ENCODE assay signal across 18 cellular contexts in the genomic region with DNA sequence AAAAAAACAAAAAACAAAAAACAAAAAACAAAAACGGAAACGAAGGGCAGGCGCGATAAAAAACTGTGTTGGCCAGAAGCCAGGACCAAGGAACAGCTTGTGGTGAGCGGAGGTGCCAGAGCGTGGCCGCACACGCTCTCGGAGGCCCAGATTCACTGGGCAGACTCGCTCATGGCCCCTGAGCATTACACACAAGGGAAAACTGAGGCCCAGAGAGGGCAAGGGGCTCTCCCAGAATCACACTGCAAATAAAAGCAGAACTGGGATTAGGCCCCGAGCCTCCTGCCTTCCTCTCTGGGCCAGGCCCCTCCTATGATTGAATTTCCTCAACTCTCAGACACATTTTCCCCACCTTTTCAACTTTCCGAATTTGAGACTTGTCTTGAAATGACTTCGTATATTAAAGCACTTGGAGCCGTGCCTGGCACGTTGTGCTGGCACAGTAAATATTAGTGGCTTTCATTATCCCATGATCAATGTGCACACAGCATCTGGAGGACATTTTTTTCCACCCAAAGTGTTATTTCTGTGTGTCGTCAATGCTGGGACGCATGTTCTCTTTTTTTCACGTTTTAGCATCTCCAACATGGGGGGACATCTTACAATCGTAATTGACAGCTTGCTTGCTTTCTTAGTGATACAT. TPM values are rescaled to one million over a fixed set of nuclear protein-coding genes. Genes with fewer than 3 reads are reported as not detected.
A peak's percentile ranks its signal among the peaks of the same experiment; 100 is the strongest.
DNase-seq lines count a peak whose midpoint lies in the region; ATAC-seq, FAIRE-seq and TF ChIP-seq lines count a peak whose summit lies in the region.
"Had no signal": no experiment of that assay in that cellular context is flagged by ENCODE, and none has a peak within 500 bp of the region (broad histone marks: within the 10 kb centered on the region; RNA-seq: fewer than 3 reads in every experiment).

No MANE protein-coding gene starts in this region.

- TF ChIP-seq RAD21 in H1 (IDR thresholded peaks at IDR 0.05 in 1 of 2, conservative IDR thresholded peaks at IDR 0.05 in 1 of 2; ENCODE audit: low read depth in 2 of 2, low read length in 2 of 2), result no peak

- no peak overlapping the region for H4K91ac ChIP-seq in H1 (replicated peaks; ENCODE audit: insufficient read length, low read length)

- 86% methylated on average over 18 of the region's 19 CpGs; no CpG with 5 or more reads in 1 of the 2 experiments for WGBS in H1 (ENCODE audit: extremely low coverage in 1 of 2, insufficient coverage in 1 of 2, insufficient read length in 1 of 2, insufficient replicate concordance in 2 of 2, low coverage in 1 of 2, low lambda C conversion rate in 2 of 2, missing lambda C conversion rate in 1 of 2), 2 experiments

- H3K4me1 ChIP-seq in H1 (replicated peaks in 1 of 4; ENCODE audit: control insufficient read depth in 3 of 4, insufficient read depth in 4 of 4, low read length in 3 of 4) (peaks cover 5 to 32% (median 22%) of the 10 kb centered on the region in 4 experiments), breast epithelium (peaks cover 0 to 6% of the 10 kb centered on the region in 2 donors)

- TF ChIP-seq POLR2A in H1 (IDR thresholded peaks at IDR 0.05; ENCODE audit: control extremely low read depth in 1 of 2, low read depth in 2 of 2, low read length in 2 of 2) (no peak), breast epithelium (IDR thresholded peaks at IDR 0.05) (no peak)

- no peaks in the 10 kb centered on the region for H3K79me2 ChIP-seq in H1 (ENCODE audit: control insufficient read depth in 1 of 2, insufficient read depth in 2 of 2, low read length in 2 of 2)

- H3K9me3 ChIP-seq in H1 (ENCODE audit: insufficient read depth in 2 of 2, low read depth in 1 of 2, low read length in 1 of 2), result no peaks in the 10 kb centered on the region
- H3K9me3 ChIP-seq in breast epithelium, result no peaks in the 10 kb centered on the region
- H3K9me3 ChIP-seq: esophagus squamous epithelium, SJSA1, testis had no signal

- no peaks in the 10 kb centered on the region; a peak in 1 of 7 replicates for H3K27me3 ChIP-seq in H1 (replicated peaks in 1 of 4; ENCODE audit: control insufficient read depth in 3 of 4, extremely low read depth in 1 of 4, insufficient read depth in 3 of 4, low read length in 3 of 4)
- peaks cover 4 to 40% of the 10 kb centered on the region in 2 donors for H3K27me3 ChIP-seq in breast epithelium
- H3K27me3 ChIP-seq: SJSA1, testis had no signal

- no peak for FAIRE-seq in H1 (lab: Jason Lieb, UNC)

- no peak overlapping the region for H3K4me2 ChIP-seq in H1 (ENCODE audit: insufficient read depth in 1 of 2, low read depth in 2 of 2, low read length in 2 of 2)

- H3K23ac ChIP-seq in H1 (ENCODE audit: insufficient read length), result no peak overlapping the region

- H4K8ac ChIP-seq in H1 (ENCODE audit: extremely low read depth, insufficient read depth, low read length), result no peak overlapping the region

- no peak overlapping the region for H3K18ac ChIP-seq in H1 (ENCODE audit: extremely low read depth, low read length)

- H3K27ac ChIP-seq in H1 (ENCODE audit: low read depth, low read length) (no peak overlapping the region), breast epithelium (no peak overlapping the region)
- H3K27ac ChIP-seq: esophagus squamous epithelium, SJSA1, testis, WERI-Rb-1 had no signal

- H3K4ac ChIP-seq in H1 (replicated peaks; ENCODE audit: insufficient read length, low read depth, low read length), result no peak overlapping the region

- H2AK5ac ChIP-seq in H1 (ENCODE audit: low read depth, low read length), result no peak overlapping the region

- H4K20me1 ChIP-seq in H1 (replicated peaks in 1 of 2; ENCODE audit: control insufficient read depth in 1 of 2, insufficient read depth in 2 of 2, low read length in 2 of 2), result no peaks in the 10 kb centered on the region

- no peak overlapping the region for H2BK12ac ChIP-seq in H1 (ENCODE audit: low read depth, low read length)

- TF ChIP-seq CTCF in GM10266 (IDR thresholded peaks at IDR 0.05; ENCODE audit: control insufficient read depth, insufficient read depth, low read depth, missing control alignments) (no peak), H1 (IDR thresholded peaks at IDR 0.05; ENCODE audit: control extremely low read depth in 1 of 3, insufficient read depth in 1 of 3, low read depth in 1 of 3, low read length in 3 of 3) (no peak), breast epithelium (IDR thresholded peaks at IDR 0.05) (no peak)

- H2BK120ac ChIP-seq in H1 (replicated peaks; ENCODE audit: low read depth, low read length), result no peak overlapping the region

- H3K23me2 ChIP-seq in H1 (ENCODE audit: low read depth, low read length), result no peaks in the 10 kb centered on the region

- no peaks in the 10 kb centered on the region for H3K79me1 ChIP-seq in H1 (ENCODE audit: low read depth, low read length)

- H3K56ac ChIP-seq in H1 (replicated peaks; ENCODE audit: insufficient read length, low read depth, low read length), result no peak overlapping the region

- ATAC-seq in GM19452 (IDR thresholded peaks at IDR 0.05; ENCODE audit: unreplicated experiment), result peak; percentile 53
- ATAC-seq: activated naive CD8-positive, alpha-beta T cell treated with anti-CD3 and anti-CD28 coated beads, Interleukin-2, amount 50 U/mL, for 24 hours had no signal

- H3K14ac ChIP-seq in H1 (ENCODE audit: insufficient read length), result no peak overlapping the region

- no peak overlapping the region; a peak in 1 of 7 replicates for H3K9ac ChIP-seq in H1 (replicated peaks in 1 of 4; ENCODE audit: extremely low read depth in 1 of 4, low read depth in 3 of 4, low read length in 3 of 4)

- DNase-seq in GM10266 (ENCODE audit: extremely low spot score) (peak; percentile 77), HK-2 (ENCODE audit: unreplicated experiment) (peak; percentile 57), H1 (ENCODE audit: low read depth in 1 of 2, low spot score in 2 of 2) (no peak), DMS53 treated with DMSO at 0.1 percent for 48 hours (lab: John Stamatoyannopoulos, UW; ENCODE audit: unreplicated experiment) (no peak), HUDEP-2 (lab: John Stamatoyannopoulos, UW; ENCODE audit: unreplicated experiment in 76 of 76) (no peak), breast epithelium (ENCODE audit: low spot score in 2 of 2) (no peak), activated gamma-delta T cell (lab: John Stamatoyannopoulos, UW) (no peak)
- DNase-seq: activated CD8-positive, alpha-beta memory T cell treated with anti-CD3 and anti-CD28 coated beads, Interleukin-2, amount 50 U/mL, for 4 hours; activated naive CD8-positive, alpha-beta T cell treated with anti-CD3 and anti-CD28 coated beads, Interleukin-2, amount 50 U/mL, for 24 hours; esophagus squamous epithelium; KBM-7; mesendoderm; occipital lobe; testis; WERI-Rb-1 had no signal

- H2AFZ ChIP-seq in H1 (ENCODE audit: low read length), result no peak overlapping the region

- 0 out of 2 replicates have a peak overlapping the region, but pooled peaks have one; percentile 41 for H2BK20ac ChIP-seq in H1 (ENCODE audit: low read length)

- POLR2A ChIA-PET in H1 (lab: Charles Lee; ENCODE audit: partially characterized antibody), result interaction anchor here (0.7 to 0.9 kb wide), 2 partner anchors 10 to 47 kb away, joined by 3 to 4 read pairs; no protein-coding TSS in a partner anchor

- H3K36me3 ChIP-seq in H1 (ENCODE audit: control insufficient read depth in 2 of 4, insufficient read depth in 4 of 4, low read length in 3 of 4) (no peaks in the 10 kb centered on the region), breast epithelium (no peaks in the 10 kb centered on the region)
- H3K36me3 ChIP-seq: esophagus squamous epithelium, SJSA1, WERI-Rb-1 had no signal

- TF ChIP-seq EP300 in H1 (IDR thresholded peaks at IDR 0.05; ENCODE audit: borderline replicate concordance in 1 of 2, low read depth in 2 of 2, low read length in 2 of 2), result no peak

- H4K5ac ChIP-seq in H1 (ENCODE audit: insufficient read length, low read depth, low read length), result no peak overlapping the region

- H2BK15ac ChIP-seq in H1 (ENCODE audit: low read length), result no peak overlapping the region

- intact Hi-C loops in breast epithelium (cut with DNase I; ENCODE audit: low total_unique reads), result no loop called here

- no peak overlapping the region for H2BK5ac ChIP-seq in H1 (ENCODE audit: low read depth, low read length)

- H3K4me3 ChIP-seq in H1 (ENCODE audit: extremely low read depth in 1 of 4, insufficient read depth in 2 of 4, low read depth in 3 of 4, low read length in 4 of 4), result no peak overlapping the region
- H3K4me3 ChIP-seq in breast epithelium, result no peak overlapping the region
- H3K4me3 ChIP-seq: esophagus squamous epithelium, SJSA1, smooth muscle cell, testis had no signal

- CTCF ChIA-PET in H1 (lab: Charles Lee; ENCODE audit: partially characterized antibody), result interaction anchor here (0.5 to 7.8 kb wide), 9 partner anchors 10 to 778 kb away, joined by 3 to 38 read pairs (median 6); no protein-coding TSS in a partner anchor

TF ChIP-seq in H1, 55 proteins besides CTCF, POLR2A, EP300 and RAD21:
- TF ChIP-seq KDM4A (IDR thresholded peaks at IDR 0.05; ENCODE audit: low read depth, low read length, severe bottlenecking), result no peak

RNA-seq across cellular contexts. Expression of a gene that starts 7.4 kb away (rescaled TPM):
- 5.3 and 6.1 TPM in 2 replicates for total RNA-seq in H1 (2021; fragmentation: NEBNext Ultra II Directional; extraction: Animal tissue kit (Norgen Biotek cat#: 25700))
- 8.8 and 13.2 TPM in 2 replicates for polyA plus RNA-seq in H1 (2011; rRNA removed)
- polyA plus RNA-seq in H1 (2011; cell fraction: cytosol; rRNA removed), result 5.6 TPM
- 11.0 TPM for polyA plus RNA-seq in H1 (2011; cell fraction: nucleus; rRNA removed)
- 3.9 to 10.9 TPM (median 7.8 TPM) in 4 replicates for polyA plus RNA-seq in H1 (2012, experiment 1 of 2)
- 5.2 TPM for polyA plus RNA-seq in H1 (2012, experiment 2 of 2)
- 11.6 TPM for polyA plus RNA-seq in H1 (2013, experiment 1 of 2)
- polyA plus RNA-seq in H1 (2013, experiment 2 of 2), result 10.8 TPM
- 0.66 and 1.2 TPM in 2 replicates for polyA minus RNA-seq in H1 (2011; rRNA and poly(A)+ RNA removed)
- 2.1 TPM for polyA minus RNA-seq in H1 (2011; cell fraction: cytosol; rRNA and poly(A)+ RNA removed)
- polyA minus RNA-seq in H1 (2011; cell fraction: nucleus; rRNA and poly(A)+ RNA removed), result 1.2 TPM
- under 1 TPM in 2 of 3 donors, not detected in 1; 0.16 to 0.44 TPM for total RNA-seq in breast epithelium
- total RNA-seq: esophagus squamous epithelium had no signal

RNA-seq across cellular contexts. Expression of a gene that starts 35.0 kb away (rescaled TPM):
- total RNA-seq in H1 (2021; fragmentation: NEBNext Ultra II Directional; extraction: Animal tissue kit (Norgen Biotek cat#: 25700)), result not detected in 2 replicates
- polyA plus RNA-seq in H1 (2011; rRNA removed), result not detected in 2 replicates
- polyA plus RNA-seq in H1 (2011; cell fraction: cytosol; rRNA removed), result not detected
- polyA plus RNA-seq in H1 (2011; cell fraction: nucleus; rRNA removed), result not detected
- polyA plus RNA-seq in H1 (2012, experiment 1 of 2), result 0.11 to 0.28 TPM in 2 of 4 replicates, not detected in the others
- polyA plus RNA-seq in H1 (2012, experiment 2 of 2), result 0.73 TPM
- not detected for polyA plus RNA-seq in H1 (2013, experiment 1 of 2)
- polyA plus RNA-seq in H1 (2013, experiment 2 of 2), result not detected
- polyA minus RNA-seq in H1 (2011; rRNA and poly(A)+ RNA removed), result not detected in 2 replicates
- not detected for polyA minus RNA-seq in H1 (2011; cell fraction: cytosol; rRNA and poly(A)+ RNA removed)
- not detected for polyA minus RNA-seq in H1 (2011; cell fraction: nucleus; rRNA and poly(A)+ RNA removed)
- total RNA-seq in breast epithelium, result not detected
- total RNA-seq: occipital lobe, SJSA1, smooth muscle cell had no signal

Comparison
In these comparisons a context has a peak if more than half of its experiments do, and no peak if none do; other contexts are left out.
1. DNase-seq: peak in GM10266 (single experiment) and HK-2 (single experiment); none in H1 (0 of 2), DMS53 treated with DMSO at 0.1 percent for 48 hours (single experiment), HUDEP-2 (0 of 76), breast epithelium (0 of 2) and activated gamma-delta T cell (single experiment).